27 cellular contexts compared by ENCODE assay signal in the genomic region with DNA sequence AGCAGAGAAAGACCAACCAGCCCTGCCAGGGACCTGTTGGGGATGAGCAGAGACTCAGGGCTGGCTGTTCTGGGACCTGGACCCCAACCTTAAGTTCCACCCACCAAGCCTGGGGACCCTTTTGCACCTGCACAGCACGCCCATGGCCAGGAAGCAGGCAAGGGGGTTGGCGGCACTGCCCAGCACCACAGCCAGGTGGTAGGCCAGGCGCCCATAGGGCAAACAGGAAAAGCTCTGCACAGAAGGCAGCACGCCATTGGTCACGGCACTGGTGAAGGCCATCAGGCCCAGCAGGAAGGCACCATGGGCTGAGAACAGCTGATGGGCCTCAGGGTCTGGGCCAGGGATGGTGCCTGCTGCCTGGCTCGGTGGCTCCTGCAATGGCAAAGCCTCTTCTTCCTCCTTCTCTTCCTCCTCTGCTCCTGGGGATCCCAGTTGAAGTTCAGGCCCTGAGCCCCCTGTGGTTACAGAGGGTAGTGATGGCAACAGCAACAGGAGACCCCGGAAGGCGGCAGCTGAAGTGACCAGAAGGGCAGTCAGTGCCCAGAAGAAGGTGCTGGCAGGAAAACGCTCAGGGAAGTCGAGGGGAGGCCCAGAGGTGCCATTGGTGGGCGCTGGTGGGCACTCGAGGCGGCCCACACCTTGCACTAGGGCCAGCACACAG. TPM values are rescaled to one million over a fixed set of nuclear protein-coding genes. Genes with fewer than 3 reads are reported as not detected.
"Had no signal": no experiment of that assay in that cellular context is flagged by ENCODE, and none has a peak within 500 bp of the region (broad histone marks: within the 10 kb centered on the region; RNA-seq: fewer than 3 reads in every experiment).

No MANE protein-coding gene starts in this region.

- H3K4me3 Mint-ChIP-seq: memory B cell had no signal

- DNase-seq: activated CD4-positive, alpha-beta T cell treated with anti-CD3 and anti-CD28 coated beads, Interleukin-2, amount 50 U/mL, for 1 hour; activated CD4-positive, CD25-positive, alpha-beta regulatory T cell; activated CD8-positive, alpha-beta memory T cell treated with anti-CD3 and anti-CD28 coated beads for 24 hours; activated CD8-positive, alpha-beta memory T cell treated with anti-CD3 and anti-CD28 coated beads, Interleukin-2, amount 50 U/mL, for 48 hours; activated effector memory CD4-positive, alpha-beta T cell treated with anti-CD3 and anti-CD28 coated beads, Interleukin-2, amount 50 U/mL, for 16 hours; activated naive CD4-positive, alpha-beta T cell treated with anti-CD3 and anti-CD28 coated beads, Interleukin-2, amount 50 U/mL, for 16 hours; activated T-cell treated with anti-CD3 and anti-CD28 coated beads, Interleukin-2, amount 50 U/mL, for 48 hours; aorta; brain microvascular endothelial cell; central memory CD4-positive, alpha-beta T cell; colonic mucosa; effector CD4-positive, alpha-beta T cell; gastrocnemius medialis; head of caudate nucleus; kidney glomerular epithelial cell; left ventricle myocardium inferior; mucosa of descending colon; naive B cell; stimulated activated CD4-positive, alpha-beta T cell treated with anti-CD3 and anti-CD28 coated beads, Interleukin-4, amount 100 ng/mL, for 1 hour; stomach; trophoblast cell had no signal

- H3K36me3 ChIP-seq: brain microvascular endothelial cell, colonic mucosa, gastrocnemius medialis, left ventricle myocardium inferior, pancreas, stomach had no signal

- H3K27ac Mint-ChIP-seq: memory B cell had no signal

- H3K36me3 Mint-ChIP-seq: memory B cell, naive B cell had no signal

- H3K27ac ChIP-seq: brain microvascular endothelial cell, colonic mucosa, gastrocnemius medialis, left ventricle myocardium inferior, pancreas, stomach had no signal

- H3K4me2 ChIP-seq: smooth muscle cell had no signal

- H3K27me3 Mint-ChIP-seq: memory B cell had no signal

- H3K9me3 ChIP-seq: colonic mucosa, gastrocnemius medialis, left ventricle myocardium inferior, mucosa of descending colon, pancreas, stomach had no signal

- H3K4me1 ChIP-seq: colonic mucosa, gastrocnemius medialis, pancreas had no signal

- H3K4me3 ChIP-seq: colonic mucosa, gastrocnemius medialis, left ventricle myocardium inferior, mucosa of descending colon, pancreas, smooth muscle cell, stomach had no signal

- H3K27me3 ChIP-seq: brain microvascular endothelial cell, colonic mucosa, pancreas had no signal

- H3K9me3 Mint-ChIP-seq: memory B cell, naive B cell had no signal

- ATAC-seq: gastrocnemius medialis, mucosa of descending colon, pancreas, sciatic nerve had no signal

RNA-seq across cellular contexts. Expression of a gene that starts 1.7 kb away (rescaled TPM):
- total RNA-seq: aorta, gastrocnemius medialis, left ventricle myocardium inferior, pancreas, sciatic nerve, stomach, temporal lobe had no signal

RNA-seq across cellular contexts. Expression of a gene that starts 36.2 kb away (rescaled TPM):
- total RNA-seq: esophagus mucosa, smooth muscle cell had no signal
